In the genomic region with DNA sequence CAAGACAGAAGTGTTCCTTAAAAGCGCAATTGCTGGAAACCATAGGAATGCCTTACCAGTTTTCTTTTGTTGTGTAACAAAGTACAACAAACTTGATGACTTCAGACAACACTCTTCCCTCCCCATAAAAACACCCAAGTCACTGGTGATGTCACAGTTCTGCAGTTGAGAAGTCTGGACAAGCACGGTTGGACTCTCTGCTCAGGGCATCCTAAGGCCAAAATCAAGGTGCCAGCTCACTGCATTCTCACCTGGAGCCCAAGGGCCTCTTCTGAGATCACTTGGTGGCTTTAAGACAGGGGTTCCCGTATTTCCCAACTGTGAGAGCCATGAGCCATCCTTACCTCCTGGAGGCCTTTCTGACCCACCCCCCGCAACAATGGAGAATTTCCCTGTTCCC, we compare ENCODE assay signal across 12 cellular contexts. TPM values are rescaled to one million over a fixed set of nuclear protein-coding genes. Genes with fewer than 3 reads are reported as not detected.
DNase-seq lines count a peak whose midpoint lies in the region; ATAC-seq and TF ChIP-seq lines count a peak whose summit lies in the region.
"Had no signal": no experiment of that assay in that cellular context is flagged by ENCODE, and none has a peak within 500 bp of the region (broad histone marks: within the 10 kb centered on the region; RNA-seq: fewer than 3 reads in every experiment).

No MANE protein-coding gene starts in this region.

- no peak for TF ChIP-seq CTCF in natural killer cell (IDR thresholded peaks at IDR 0.05)
- TF ChIP-seq CTCF in glutamatergic neuron (IDR thresholded peaks at IDR 0.05; ENCODE audit: partially characterized antibody, unreplicated experiment) = no peak
- TF ChIP-seq CTCF in vagina (IDR thresholded peaks at IDR 0.05) = no peak
- no peak for TF ChIP-seq CTCF in upper lobe of right lung (IDR thresholded peaks at IDR 0.05)

- intact Hi-C loops in natural killer cell (cut with micrococcal nuclease) = no loop called here
- intact Hi-C loops in activated T-helper 1 cell treated with anti-CD3 and anti-CD28 coated beads, Interleukin-12 subunit alpha, Interleukin-12 subunit beta, Interleukin-2, Interleukin-4 antibody, amounts not matched to agents 30 ng/mL and 10 ng/mL and 1 ng/mL, durations not matched to agents 14 hours and 24 hours and 36 hours (cut with micrococcal nuclease) = loop anchor here (5.0 kb wide), 1 partner anchor 477 kb away; the partner anchor contains the start of gene KIAA0513
- intact Hi-C loops in vagina (cut with DNase I) = no loop called here
- intact Hi-C loops in upper lobe of right lung (cut with DNase I) = no loop called here

- H3K4me1 Mint-ChIP-seq in natural killer cell treated with Interleukin-12 subunit alpha and Interleukin-12 subunit beta and Interleukin-15 and Interleukin-18, amount 100 ng/mL, for 72 hours (ENCODE audit: low read depth in 2 of 2) = peaks cover 6% of the 10 kb centered on the region in 2 donors
- H3K4me1 Mint-ChIP-seq in natural killer cell (peaks cover 5 to 7% of the 10 kb centered on the region in 2 donors), glutamatergic neuron (ENCODE audit: low read depth, unreplicated experiment) (peaks cover 49% of the 10 kb centered on the region)
- H3K4me1 Mint-ChIP-seq in activated T-helper 1 cell treated with anti-CD3 and anti-CD28 coated beads, Interleukin-12 subunit alpha, Interleukin-12 subunit beta, Interleukin-2, Interleukin-4 antibody, amounts not matched to agents 30 ng/mL and 10 ng/mL and 1 ng/mL, durations not matched to agents 14 hours and 24 hours and 36 hours (ENCODE audit: low read depth) = peaks cover 74% of the 10 kb centered on the region

- H3K9me3 ChIP-seq in vagina (no peaks in the 10 kb centered on the region), upper lobe of right lung (no peaks in the 10 kb centered on the region)
- H3K9me3 ChIP-seq: body of pancreas had no signal

- H3K27me3 Mint-ChIP-seq in natural killer cell treated with Interleukin-12 subunit alpha and Interleukin-12 subunit beta and Interleukin-15 and Interleukin-18, amount 100 ng/mL, for 72 hours = peaks cover 7% of the 10 kb centered on the region in 2 donors
- H3K27me3 Mint-ChIP-seq in natural killer cell (ENCODE audit: low read depth in 2 of 2) (peaks cover 4 to 6% of the 10 kb centered on the region in 2 donors), glutamatergic neuron (ENCODE audit: unreplicated experiment) (peaks cover 14% of the 10 kb centered on the region)
- no peaks in the 10 kb centered on the region for H3K27me3 Mint-ChIP-seq in activated T-helper 1 cell treated with anti-CD3 and anti-CD28 coated beads, Interleukin-12 subunit alpha, Interleukin-12 subunit beta, Interleukin-2, Interleukin-4 antibody, amounts not matched to agents 30 ng/mL and 10 ng/mL and 1 ng/mL, durations not matched to agents 14 hours and 24 hours and 36 hours (ENCODE audit: insufficient read depth)

- no peak for DNase-seq in natural killer cell treated with Interleukin-12 subunit alpha and Interleukin-12 subunit beta and Interleukin-15 and Interleukin-18, amount 100 ng/mL, for 72 hours (ENCODE audit: low spot score)
- no peak for DNase-seq in natural killer cell
- DNase-seq in activated T-helper 1 cell treated with anti-CD3 and anti-CD28 coated beads, Interleukin-12 subunit alpha, Interleukin-12 subunit beta, Interleukin-2, Interleukin-4 antibody, amounts not matched to agents 30 ng/mL and 10 ng/mL and 1 ng/mL, durations not matched to agents 14 hours and 24 hours and 36 hours (ENCODE audit: low spot score) = no peak
- no peak for DNase-seq in glutamatergic neuron
- DNase-seq in vagina (ENCODE audit: extremely low spot score in 2 of 2) = no peak
- no peak for DNase-seq in NCI-H2171 (lab: John Stamatoyannopoulos, UW)
- DNase-seq in upper lobe of right lung = no peak
- DNase-seq: body of pancreas, dorsolateral prefrontal cortex, NCI-H82, WERI-Rb-1 had no signal

- H3K27ac ChIP-seq in vagina (peak overlapping the region; percentile 34), upper lobe of right lung (no peak overlapping the region)
- H3K27ac ChIP-seq: body of pancreas, WERI-Rb-1 had no signal

- H3K4me1 ChIP-seq in vagina (no peaks in the 10 kb centered on the region), upper lobe of right lung (no peaks in the 10 kb centered on the region)
- H3K4me1 ChIP-seq: body of pancreas had no signal

- H3K36me3 Mint-ChIP-seq in natural killer cell treated with Interleukin-12 subunit alpha and Interleukin-12 subunit beta and Interleukin-15 and Interleukin-18, amount 100 ng/mL, for 72 hours = no peaks in the 10 kb centered on the region
- H3K36me3 Mint-ChIP-seq in natural killer cell (no peaks in the 10 kb centered on the region), glutamatergic neuron (ENCODE audit: unreplicated experiment) (no peaks in the 10 kb centered on the region)
- H3K36me3 Mint-ChIP-seq in activated T-helper 1 cell treated with anti-CD3 and anti-CD28 coated beads, Interleukin-12 subunit alpha, Interleukin-12 subunit beta, Interleukin-2, Interleukin-4 antibody, amounts not matched to agents 30 ng/mL and 10 ng/mL and 1 ng/mL, durations not matched to agents 14 hours and 24 hours and 36 hours (ENCODE audit: low read depth) = peaks cover 20% of the 10 kb centered on the region

- no peak for TF ChIP-seq POLR2A in vagina (IDR thresholded peaks at IDR 0.05)

- H3K27ac Mint-ChIP-seq in natural killer cell treated with Interleukin-12 subunit alpha and Interleukin-12 subunit beta and Interleukin-15 and Interleukin-18, amount 100 ng/mL, for 72 hours = peak overlapping the region in 1 of 2 donors; percentile 84
- H3K27ac Mint-ChIP-seq in natural killer cell (no peak overlapping the region), glutamatergic neuron (ENCODE audit: unreplicated experiment) (peak overlapping the region; percentile 72)
- peak overlapping the region; percentile 96 for H3K27ac Mint-ChIP-seq in activated T-helper 1 cell treated with anti-CD3 and anti-CD28 coated beads, Interleukin-12 subunit alpha, Interleukin-12 subunit beta, Interleukin-2, Interleukin-4 antibody, amounts not matched to agents 30 ng/mL and 10 ng/mL and 1 ng/mL, durations not matched to agents 14 hours and 24 hours and 36 hours

- no peaks in the 10 kb centered on the region for H3K9me3 Mint-ChIP-seq in natural killer cell treated with Interleukin-12 subunit alpha and Interleukin-12 subunit beta and Interleukin-15 and Interleukin-18, amount 100 ng/mL, for 72 hours
- H3K9me3 Mint-ChIP-seq in natural killer cell (no peaks in the 10 kb centered on the region), glutamatergic neuron (ENCODE audit: unreplicated experiment) (peaks cover 11% of the 10 kb centered on the region)
- H3K9me3 Mint-ChIP-seq in activated T-helper 1 cell treated with anti-CD3 and anti-CD28 coated beads, Interleukin-12 subunit alpha, Interleukin-12 subunit beta, Interleukin-2, Interleukin-4 antibody, amounts not matched to agents 30 ng/mL and 10 ng/mL and 1 ng/mL, durations not matched to agents 14 hours and 24 hours and 36 hours = no peaks in the 10 kb centered on the region

- ATAC-seq in natural killer cell treated with Interleukin-12 subunit alpha and Interleukin-12 subunit beta and Interleukin-15 and Interleukin-18, amount 100 ng/mL, for 72 hours = no peak
- ATAC-seq in natural killer cell (no peak), HG02938 (IDR thresholded peaks at IDR 0.05; ENCODE audit: unreplicated experiment) (no peak), upper lobe of right lung (no peak)

- H3K36me3 ChIP-seq in vagina (no peaks in the 10 kb centered on the region), upper lobe of right lung (no peaks in the 10 kb centered on the region)
- H3K36me3 ChIP-seq: WERI-Rb-1 had no signal

- no peaks in the 10 kb centered on the region for H3K27me3 ChIP-seq in vagina
- no peaks in the 10 kb centered on the region for H3K27me3 ChIP-seq in upper lobe of right lung
- H3K27me3 ChIP-seq: body of pancreas, dorsolateral prefrontal cortex had no signal

- no peak overlapping the region for H3K4me3 ChIP-seq in vagina
- H3K4me3 ChIP-seq in upper lobe of right lung = no peak overlapping the region
- H3K4me3 ChIP-seq: body of pancreas, dorsolateral prefrontal cortex had no signal

- H3K4me3 Mint-ChIP-seq in natural killer cell treated with Interleukin-12 subunit alpha and Interleukin-12 subunit beta and Interleukin-15 and Interleukin-18, amount 100 ng/mL, for 72 hours = peak overlapping the region; percentile 59
- H3K4me3 Mint-ChIP-seq in natural killer cell (no peak overlapping the region), glutamatergic neuron (ENCODE audit: unreplicated experiment) (peak overlapping the region; percentile 34)
- peak overlapping the region; percentile 76 for H3K4me3 Mint-ChIP-seq in activated T-helper 1 cell treated with anti-CD3 and anti-CD28 coated beads, Interleukin-12 subunit alpha, Interleukin-12 subunit beta, Interleukin-2, Interleukin-4 antibody, amounts not matched to agents 30 ng/mL and 10 ng/mL and 1 ng/mL, durations not matched to agents 14 hours and 24 hours and 36 hours

RNA-seq across cellular contexts. Expression of gene MEAK7, which starts 45.6 kb away (rescaled TPM):
- 10 to 100 TPM in 1 of 2 donors, 1 to 10 TPM in 1; 9.4 to 10.0 TPM for total RNA-seq in natural killer cell treated with Interleukin-12 subunit alpha and Interleukin-12 subunit beta and Interleukin-15 and Interleukin-18, amount 100 ng/mL, for 72 hours
- total RNA-seq in natural killer cell (1 to 10 TPM; 4.8 to 8.5 (median 4.8) TPM), glutamatergic neuron (ENCODE audit: unreplicated experiment) (44.8 TPM), vagina (28.5 TPM), upper lobe of right lung (10.8 TPM)
- 10.6 and 10.9 TPM in 2 replicates for total RNA-seq in activated T-helper 1 cell treated with anti-CD3 and anti-CD28 coated beads, Interleukin-12 subunit alpha, Interleukin-12 subunit beta, Interleukin-2, Interleukin-4 antibody, amounts not matched to agents 30 ng/mL and 10 ng/mL and 1 ng/mL, durations not matched to agents 14 hours and 24 hours and 36 hours

Comparison
In these comparisons a context has a peak if more than half of its experiments do, and no peak if none do; other contexts are left out.
1. H3K27ac Mint-ChIP-seq: peak in activated T-helper 1 cell treated with anti-CD3 and anti-CD28 coated beads, Interleukin-12 subunit alpha, Interleukin-12 subunit beta, Interleukin-2, Interleukin-4 antibody, amounts not matched to agents 30 ng/mL and 10 ng/mL and 1 ng/mL, durations not matched to agents 14 hours and 24 hours and 36 hours (single experiment) and glutamatergic neuron (single experiment); none in natural killer cell (0 of 2).